ENCODE assay signal across 1 cellular context in genomic region chr19:49474545-49474930, GRCh38.
TF ChIP-seq lines count a peak whose summit lies in the region.

No MANE protein-coding gene starts in this region.

TF ChIP-seq in GM12878, 131 proteins besides CTCF, POLR2A, EP300 and RAD21:
- TF ChIP-seq YBX1 (IDR thresholded peaks at IDR 0.05) (peak; percentile 61; the same call in 1 of the 2 replicates), NR2F1 (conservative IDR thresholded peaks at IDR 0.05) (no peak)
